30 cellular contexts compared by ENCODE assay signal in the genomic region with DNA sequence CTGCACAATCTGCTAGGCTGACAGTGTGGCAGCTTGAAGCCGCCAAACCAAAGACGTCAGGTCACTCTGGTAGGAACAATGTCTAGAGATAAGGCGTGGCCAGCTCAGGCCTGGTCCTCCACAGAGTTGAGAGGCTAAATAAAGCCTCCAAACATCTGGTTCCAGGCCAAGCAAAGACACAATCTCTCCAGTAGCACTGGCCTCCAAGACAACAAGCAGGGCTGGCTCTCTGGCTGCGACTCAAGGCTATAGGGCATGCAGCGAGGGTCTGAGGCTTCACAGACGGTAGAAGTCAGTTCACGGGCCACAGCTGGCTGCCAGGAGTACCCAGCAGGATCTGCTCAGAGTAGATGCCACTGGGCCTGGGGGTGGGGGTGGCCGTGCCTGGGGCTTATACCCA.
DNase-seq lines count a peak whose midpoint lies in the region; ATAC-seq and TF ChIP-seq lines count a peak whose summit lies in the region.
"Had no signal": no experiment of that assay in that cellular context is flagged by ENCODE, and none has a peak within 500 bp of the region (broad histone marks: within the 10 kb centered on the region; RNA-seq: fewer than 3 reads in every experiment).

No MANE protein-coding gene starts in this region.

- H3K4me1 Mint-ChIP-seq in glutamatergic neuron (ENCODE audit: low read depth, unreplicated experiment): peaks cover 15% of the 10 kb centered on the region

- WGBS in adrenal gland, 4 donors: 8 to 31% (median 24%) methylated on average over 2 to 8 of the region's 8 CpGs

- H3K4me3 ChIP-seq in adrenal gland (no peak overlapping the region), stomach smooth muscle (ENCODE audit: low read length in 2 of 2) (peak overlapping the region in 1 of 2 donors; percentile 47)
- H3K4me3 ChIP-seq: esophagus squamous epithelium, K562, PC-9, tibial nerve had no signal

- no peak overlapping the region for H3K9ac ChIP-seq in stomach smooth muscle (ENCODE audit: low read length in 2 of 2)

- H3K36me3 Mint-ChIP-seq in glutamatergic neuron (ENCODE audit: unreplicated experiment): peaks cover 4% of the 10 kb centered on the region

- ATAC-seq in HG03460 (IDR thresholded peaks at IDR 0.05; ENCODE audit: unreplicated experiment): no peak
- ATAC-seq: activated T-cell treated with anti-CD3 and anti-CD28 coated beads, Interleukin-2, amount 50 U/mL, for 4 hours; K562; left lobe of liver had no signal

- TF ChIP-seq POLR2A in adrenal gland (IDR thresholded peaks at IDR 0.05): peak in 1 of 2 donors; percentile 16

- H3K27ac ChIP-seq in adrenal gland (peak overlapping the region in 3 of 5 donors; percentile 27 to 65 (median 32)), stomach smooth muscle (ENCODE audit: low read length) (peak overlapping the region; percentile 64)
- H3K27ac ChIP-seq: C4-2B, PC-9, tibial nerve had no signal

- H3K27me3 ChIP-seq in adrenal gland: no peaks in the 10 kb centered on the region
- H3K27me3 ChIP-seq in stomach smooth muscle (ENCODE audit: control insufficient read depth in 1 of 2, insufficient read depth in 2 of 2, low read length in 2 of 2): no peaks in the 10 kb centered on the region
- H3K27me3 ChIP-seq: esophagus squamous epithelium, tibial nerve had no signal

- H3K4me3 Mint-ChIP-seq in glutamatergic neuron (ENCODE audit: unreplicated experiment): no peak overlapping the region
- H3K4me3 Mint-ChIP-seq: activated CD4-positive, alpha-beta T cell treated with anti-CD3 and anti-CD28 coated beads, Interleukin-2, amount 10 ng/mL, durations not matched to agents 7 days and 5 days; activated T-cell treated with anti-CD3 and anti-CD28 coated beads, Interleukin-2, amount 50 U/mL, for 4 hours; immature natural killer cell; nephron progenitor cell; stimulated activated naive CD8-positive, alpha-beta T cell treated with anti-CD3 and anti-CD28 coated beads, Interleukin-15, Interleukin-2, amounts not matched to agents 100 ng/mL and 50 ng/mL, for 24 hours had no signal

- peaks cover 9% of the 10 kb centered on the region for H3K27me3 Mint-ChIP-seq in glutamatergic neuron (ENCODE audit: unreplicated experiment)
- H3K27me3 Mint-ChIP-seq: activated CD4-positive, alpha-beta T cell treated with anti-CD3 and anti-CD28 coated beads, Interleukin-2, amount 10 ng/mL, durations not matched to agents 7 days and 5 days; stimulated activated naive CD8-positive, alpha-beta T cell treated with anti-CD3 and anti-CD28 coated beads, Interleukin-15, Interleukin-2, amounts not matched to agents 100 ng/mL and 50 ng/mL, for 24 hours had no signal

- DNase-seq in adrenal gland: peak in 6 of 7 donors; percentile 77 to 90 (median 84)
- DNase-seq in glutamatergic neuron: no peak
- peak; percentile 35 for DNase-seq in mucosa of gallbladder (ENCODE audit: low spot score)
- DNase-seq in pons (ENCODE audit: low spot score): no peak
- no peak for DNase-seq in activated CD8-positive, alpha-beta memory T cell treated with anti-CD3 and anti-CD28 coated beads for 24 hours
- DNase-seq: activated CD4-positive, alpha-beta T cell treated with anti-CD3 and anti-CD28 coated beads, Interleukin-2, amount 10 ng/mL, durations not matched to agents 7 days and 5 days; activated naive CD4-positive, alpha-beta T cell treated with Interleukin-2 at 50 U/mL for 16 hours; activated T-cell treated with anti-CD3 and anti-CD28 coated beads, Interleukin-2, amount 50 U/mL, for 4 hours; amygdala; cortex of kidney; DMS79; esophagus squamous epithelium; foreskin melanocyte; GDM1; H7; hypothalamus; immature natural killer cell; NCI-H1092 treated with DMSO at 0.1 percent for 48 hours; NCI-H187 treated with DMSO at 0.1 percent for 48 hours; NCI-H524 treated with DMSO at 0.1 percent for 48 hours; nephron progenitor cell; PC-9; SIG-M5 had no signal

- H3K36me3 ChIP-seq in adrenal gland (replicated peaks in 1 of 2): peaks cover 0 to 8% of the 10 kb centered on the region in 2 donors
- peaks cover 4 to 14% of the 10 kb centered on the region in 2 donors for H3K36me3 ChIP-seq in stomach smooth muscle (ENCODE audit: control insufficient read depth in 2 of 2, insufficient read depth in 2 of 2, low read length in 2 of 2)

- H3K9me3 ChIP-seq in adrenal gland (replicated peaks in 1 of 3): no peaks in the 10 kb centered on the region
- H3K9me3 ChIP-seq in stomach smooth muscle (ENCODE audit: control insufficient read depth in 2 of 2, low read length in 2 of 2): no peaks in the 10 kb centered on the region
- H3K9me3 ChIP-seq: esophagus squamous epithelium, tibial nerve had no signal

- H3K9me3 Mint-ChIP-seq in glutamatergic neuron (ENCODE audit: unreplicated experiment): peaks cover 6% of the 10 kb centered on the region
- H3K9me3 Mint-ChIP-seq: activated CD4-positive, alpha-beta T cell treated with anti-CD3 and anti-CD28 coated beads, Interleukin-2, amount 10 ng/mL, durations not matched to agents 7 days and 5 days; activated T-cell treated with anti-CD3 and anti-CD28 coated beads, Interleukin-2, amount 50 U/mL, for 4 hours; stimulated activated naive CD8-positive, alpha-beta T cell treated with anti-CD3 and anti-CD28 coated beads, Interleukin-15, Interleukin-2, amounts not matched to agents 100 ng/mL and 50 ng/mL, for 24 hours had no signal

- TF ChIP-seq CTCF in adrenal gland (IDR thresholded peaks at IDR 0.05) (no peak), glutamatergic neuron (IDR thresholded peaks at IDR 0.05; ENCODE audit: partially characterized antibody, unreplicated experiment) (no peak)

- H3K27ac Mint-ChIP-seq in glutamatergic neuron (ENCODE audit: unreplicated experiment): peak overlapping the region; percentile 57
- H3K27ac Mint-ChIP-seq: nephron progenitor cell had no signal

- intact Hi-C loops in adrenal gland (cut with DNase I): no loop called here

- H3K4me1 ChIP-seq in adrenal gland (replicated peaks in 1 of 2) (peaks cover 7 to 30% of the 10 kb centered on the region in 2 donors), stomach smooth muscle (ENCODE audit: control insufficient read depth, insufficient read depth, low read length) (peaks cover 57% of the 10 kb centered on the region)

Comparison
In these comparisons a context has a peak if more than half of its experiments do, and no peak if none do; other contexts are left out.
1. DNase-seq: peak in adrenal gland (6 of 7) and mucosa of gallbladder (single experiment); none in glutamatergic neuron (single experiment), pons (single experiment) and activated CD8-positive, alpha-beta memory T cell treated with anti-CD3 and anti-CD28 coated beads for 24 hours (single experiment).